ENCODE assay signal across 1 cellular context in the genomic region with DNA sequence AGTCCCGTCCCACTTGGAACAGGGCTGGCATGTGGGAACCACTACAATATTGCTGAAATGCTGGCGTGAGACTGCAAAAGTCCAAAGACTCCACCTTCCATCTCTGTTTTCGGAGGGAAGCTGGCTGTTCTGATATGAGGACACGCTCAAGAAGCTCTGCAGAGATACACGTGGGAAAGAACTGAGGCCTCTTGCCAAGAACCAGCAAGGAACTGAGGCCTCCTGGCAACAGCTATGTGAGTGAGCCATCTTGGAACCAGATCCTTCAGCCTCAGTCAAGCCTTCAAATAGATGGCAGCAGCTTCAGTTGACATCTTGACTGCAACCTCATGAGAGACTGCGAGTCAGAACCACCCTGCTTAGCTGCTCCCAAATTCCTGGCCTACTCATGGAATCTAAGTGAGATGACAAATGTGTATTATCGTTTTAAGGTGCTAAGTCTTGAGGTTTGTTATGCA.
A peak's percentile ranks its signal among the peaks of the same experiment; 100 is the strongest.
TF ChIP-seq lines count a peak whose summit lies in the region.

No MANE protein-coding gene starts in this region.

TF ChIP-seq in K562, 482 proteins besides CTCF, POLR2A, EP300 and RAD21 (continued from another document and continues in another):
- TF ChIP-seq UBTF (IDR thresholded peaks at IDR 0.05; ENCODE audit: borderline replicate concordance in 1 of 2, low read depth in 2 of 2, low read length in 2 of 2), result 0 out of 4 replicates have a peak, but pooled peaks of 1 of the 2 experiments have one; percentile 41
- TF ChIP-seq SMAD4 (CRISPR knock-in tag; conservative IDR thresholded peaks at IDR 0.05), result peak; percentile 84
- peak; percentile 55; the same call in 1 of the 2 replicates for TF ChIP-seq ZNF644 (tag; IDR thresholded peaks at IDR 0.05; ENCODE audit: low read depth)
- TF ChIP-seq CLOCK (CRISPR knock-in tag; IDR thresholded peaks at IDR 0.05; ENCODE audit: borderline replicate concordance), result no peak
- no peak for TF ChIP-seq ZNF134 (CRISPR knock-in tag; conservative IDR thresholded peaks at IDR 0.05)
- TF ChIP-seq HDAC8 (tag; IDR thresholded peaks at IDR 0.05), result no peak
- TF ChIP-seq MAZ (CRISPR knock-in tag; conservative IDR thresholded peaks at IDR 0.05 in 1 of 2, IDR thresholded peaks at IDR 0.05 in 1 of 2), result no peak; a peak in 1 of 4 replicates
- TF ChIP-seq HDAC3 (IDR thresholded peaks at IDR 0.05; ENCODE audit: borderline replicate concordance, partially characterized antibody), result peak; percentile 17
- no peak for TF ChIP-seq ZNF780A (CRISPR knock-in tag; IDR thresholded peaks at IDR 0.05)
- TF ChIP-seq, protein P1, sequence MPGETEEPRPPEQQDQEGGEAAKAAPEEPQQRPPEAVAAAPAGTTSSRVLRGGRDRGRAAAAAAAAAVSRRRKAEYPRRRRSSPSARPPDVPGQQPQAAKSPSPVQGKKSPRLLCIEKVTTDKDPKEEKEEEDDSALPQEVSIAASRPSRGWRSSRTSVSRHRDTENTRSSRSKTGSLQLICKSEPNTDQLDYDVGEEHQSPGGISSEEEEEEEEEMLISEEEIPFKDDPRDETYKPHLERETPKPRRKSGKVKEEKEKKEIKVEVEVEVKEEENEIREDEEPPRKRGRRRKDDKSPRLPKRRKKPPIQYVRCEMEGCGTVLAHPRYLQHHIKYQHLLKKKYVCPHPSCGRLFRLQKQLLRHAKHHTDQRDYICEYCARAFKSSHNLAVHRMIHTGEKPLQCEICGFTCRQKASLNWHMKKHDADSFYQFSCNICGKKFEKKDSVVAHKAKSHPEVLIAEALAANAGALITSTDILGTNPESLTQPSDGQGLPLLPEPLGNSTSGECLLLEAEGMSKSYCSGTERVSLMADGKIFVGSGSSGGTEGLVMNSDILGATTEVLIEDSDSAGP (CRISPR knock-in tag; IDR thresholded peaks at IDR 0.05), result no peak
- no peak for TF ChIP-seq U2AF2 (optimal IDR thresholded peaks at IDR 0.05; ENCODE audit: low read depth, low read length)
- TF ChIP-seq GABPA (tag; conservative IDR thresholded peaks at IDR 0.05; ENCODE audit: low read depth), result peak; percentile 38; the same call in 1 of the 2 replicates
- TF ChIP-seq STAT5A (IDR thresholded peaks at IDR 0.05; ENCODE audit: borderline replicate concordance, low read length), result no peak
- no peak for TF ChIP-seq CGGBP1 (CRISPR knock-in tag; IDR thresholded peaks at IDR 0.05)
- no peak for TF ChIP-seq RNF2 (IDR thresholded peaks at IDR 0.05)
- no peak for TF ChIP-seq NCOA4 (IDR thresholded peaks at IDR 0.05; ENCODE audit: partially characterized antibody)
- no peak for TF ChIP-seq HDAC6 (IDR thresholded peaks at IDR 0.05; ENCODE audit: low read depth, low read length)
- no peak for TF ChIP-seq THRA (IDR thresholded peaks at IDR 0.05)
- no peak for TF ChIP-seq PHTF2 (CRISPR knock-in tag; IDR thresholded peaks at IDR 0.05)
- no peak for TF ChIP-seq ZKSCAN3 (CRISPR knock-in tag; IDR thresholded peaks at IDR 0.05)
- TF ChIP-seq ZC3H4 (CRISPR knock-in tag; IDR thresholded peaks at IDR 0.05; ENCODE audit: borderline replicate concordance), result no peak
- TF ChIP-seq SNRNP70 (optimal IDR thresholded peaks at IDR 0.05; ENCODE audit: low read depth, low read length), result no peak
- TF ChIP-seq ZNF174 (CRISPR knock-in tag; IDR thresholded peaks at IDR 0.05), result no peak
- peak; percentile 71 for TF ChIP-seq EP400 (IDR thresholded peaks at IDR 0.05)
- TF ChIP-seq RBFOX2 (IDR thresholded peaks at IDR 0.05; ENCODE audit: low read depth, low read length), result no peak
- 0 out of 2 replicates have a peak, but pooled peaks have one; percentile 27 for TF ChIP-seq SMARCE1 (IDR thresholded peaks at IDR 0.05)
- TF ChIP-seq KDM2B (CRISPR knock-in tag; IDR thresholded peaks at IDR 0.05), result 0 out of 2 replicates have a peak, but pooled peaks have one; percentile 33
- TF ChIP-seq ZBTB33 (CRISPR knock-in tag; IDR thresholded peaks at IDR 0.05), result no peak
- no peak for TF ChIP-seq RBM22 (IDR thresholded peaks at IDR 0.05; ENCODE audit: low read depth, low read length, poor library complexity, severe bottlenecking)
- TF ChIP-seq, protein P2, sequence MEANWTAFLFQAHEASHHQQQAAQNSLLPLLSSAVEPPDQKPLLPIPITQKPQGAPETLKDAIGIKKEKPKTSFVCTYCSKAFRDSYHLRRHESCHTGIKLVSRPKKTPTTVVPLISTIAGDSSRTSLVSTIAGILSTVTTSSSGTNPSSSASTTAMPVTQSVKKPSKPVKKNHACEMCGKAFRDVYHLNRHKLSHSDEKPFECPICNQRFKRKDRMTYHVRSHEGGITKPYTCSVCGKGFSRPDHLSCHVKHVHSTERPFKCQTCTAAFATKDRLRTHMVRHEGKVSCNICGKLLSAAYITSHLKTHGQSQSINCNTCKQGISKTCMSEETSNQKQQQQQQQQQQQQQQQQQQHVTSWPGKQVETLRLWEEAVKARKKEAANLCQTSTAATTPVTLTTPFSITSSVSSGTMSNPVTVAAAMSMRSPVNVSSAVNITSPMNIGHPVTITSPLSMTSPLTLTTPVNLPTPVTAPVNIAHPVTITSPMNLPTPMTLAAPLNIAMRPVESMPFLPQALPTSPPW (CRISPR knock-in tag; IDR thresholded peaks at IDR 0.05), result peak; percentile 41; the same call in 1 of the 2 replicates
- no peak for TF ChIP-seq EZH2 (IDR thresholded peaks at IDR 0.05; ENCODE audit: borderline replicate concordance, low read depth, low read length)
- TF ChIP-seq ZNF121 (CRISPR knock-in tag; conservative IDR thresholded peaks at IDR 0.05), result no peak
- peak; percentile 55 for TF ChIP-seq C11orf30 (IDR thresholded peaks at IDR 0.05; ENCODE audit: low read depth)
- peak; percentile 61; the same call in 1 of the 2 replicates for TF ChIP-seq EHMT2 (IDR thresholded peaks at IDR 0.05)
- no peak for TF ChIP-seq XRCC4 (IDR thresholded peaks at IDR 0.05; ENCODE audit: extremely low read depth, insufficient read depth, insufficient read length)
- no peak for TF ChIP-seq PHF21A (IDR thresholded peaks at IDR 0.05; ENCODE audit: borderline replicate concordance, low read depth)
- TF ChIP-seq GTF2B (IDR thresholded peaks at IDR 0.05; ENCODE audit: extremely low read depth, insufficient read length), result no peak
- peak; percentile 93 for TF ChIP-seq DMBX1 (CRISPR knock-in tag; IDR thresholded peaks at IDR 0.05; ENCODE audit: borderline replicate concordance)
- TF ChIP-seq KLF1 (tag; IDR thresholded peaks at IDR 0.05), result no peak
- TF ChIP-seq, protein P3, sequence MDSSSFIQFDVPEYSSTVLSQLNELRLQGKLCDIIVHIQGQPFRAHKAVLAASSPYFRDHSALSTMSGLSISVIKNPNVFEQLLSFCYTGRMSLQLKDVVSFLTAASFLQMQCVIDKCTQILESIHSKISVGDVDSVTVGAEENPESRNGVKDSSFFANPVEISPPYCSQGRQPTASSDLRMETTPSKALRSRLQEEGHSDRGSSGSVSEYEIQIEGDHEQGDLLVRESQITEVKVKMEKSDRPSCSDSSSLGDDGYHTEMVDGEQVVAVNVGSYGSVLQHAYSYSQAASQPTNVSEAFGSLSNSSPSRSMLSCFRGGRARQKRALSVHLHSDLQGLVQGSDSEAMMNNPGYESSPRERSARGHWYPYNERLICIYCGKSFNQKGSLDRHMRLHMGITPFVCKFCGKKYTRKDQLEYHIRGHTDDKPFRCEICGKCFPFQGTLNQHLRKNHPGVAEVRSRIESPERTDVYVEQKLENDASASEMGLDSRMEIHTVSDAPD (CRISPR knock-in tag; IDR thresholded peaks at IDR 0.05), result no peak
- TF ChIP-seq TAF7 (tag; IDR thresholded peaks at IDR 0.05), result 0 out of 2 replicates have a peak, but pooled peaks have one; percentile 10
- no peak for TF ChIP-seq ZNF707 (CRISPR knock-in tag; conservative IDR thresholded peaks at IDR 0.05)
- TF ChIP-seq NONO (IDR thresholded peaks at IDR 0.05; ENCODE audit: low read depth in 2 of 2, low read length in 1 of 2), result no peak
- no peak for TF ChIP-seq NR3C1 (CRISPR knock-in tag; IDR thresholded peaks at IDR 0.05)
- no peak for TF ChIP-seq SMARCB1 (IDR thresholded peaks at IDR 0.05; ENCODE audit: insufficient read length, low read depth)
- TF ChIP-seq HNRNPL (IDR thresholded peaks at IDR 0.05; ENCODE audit: low read depth, low read length), result no peak
- no peak for TF ChIP-seq PRMT5 (CRISPR knock-in tag; IDR thresholded peaks at IDR 0.05)
- TF ChIP-seq CCAR2 (IDR thresholded peaks at IDR 0.05; ENCODE audit: low read depth, low read length), result no peak
- no peak for TF ChIP-seq STAG1 (CRISPR knock-in tag; IDR thresholded peaks at IDR 0.05; ENCODE audit: borderline replicate concordance)
- no peak for TF ChIP-seq MITF (IDR thresholded peaks at IDR 0.05)
- no peak for TF ChIP-seq ZC3H8 (IDR thresholded peaks at IDR 0.05)
- TF ChIP-seq CBFA2T3 (IDR thresholded peaks at IDR 0.05), result peak; percentile 87
- TF ChIP-seq ZSCAN29 (IDR thresholded peaks at IDR 0.05), result no peak
